Comparison of ENCODE assay signal across 9 cellular contexts in genomic region chr7:45088146-45088701, GRCh38. TPM values are rescaled to one million over a fixed set of nuclear protein-coding genes. Genes with fewer than 3 reads are reported as not detected.
A peak's percentile ranks its signal among the peaks of the same experiment; 100 is the strongest.
DNase-seq lines count a peak whose midpoint lies in the region; ATAC-seq, FAIRE-seq and TF ChIP-seq lines count a peak whose summit lies in the region.
"Had no signal": no experiment of that assay in that cellular context is flagged by ENCODE, and none has a peak within 500 bp of the region (broad histone marks: within the 10 kb centered on the region; RNA-seq: fewer than 3 reads in every experiment).

No MANE protein-coding gene starts in this region.

- H3K27me3 Mint-ChIP-seq in astrocyte (ENCODE audit: low read depth, unreplicated experiment) (no peaks in the 10 kb centered on the region), immature natural killer cell (ENCODE audit: low read depth in 3 of 3) (peaks cover 4 to 12% (median 12%) of the 10 kb centered on the region in 3 donors)

- peak overlapping the region; percentile 47 for H2AFZ ChIP-seq in astrocyte (ENCODE audit: low read depth, low read length)

- FAIRE-seq in astrocyte (lab: Jason Lieb, UNC) = no peak
- FAIRE-seq: bronchial epithelial cell had no signal

- H3K4me2 ChIP-seq in astrocyte (ENCODE audit: low read length) = peak overlapping the region; percentile 92

- H3K4me1 Mint-ChIP-seq in astrocyte (ENCODE audit: low read depth, unreplicated experiment) (peaks cover 9% of the 10 kb centered on the region), immature natural killer cell (peaks cover 7 to 10% of the 10 kb centered on the region in 2 donors)
- peaks cover 9% of the 10 kb centered on the region for H3K4me1 Mint-ChIP-seq in stimulated activated effector memory CD8-positive, alpha-beta T cell treated with anti-CD3 and anti-CD28 coated beads, Interleukin-12 subunit alpha, Interleukin-12 subunit beta, amount 100 ng/mL, for 72 hours

- H3K36me3 Mint-ChIP-seq in astrocyte (ENCODE audit: low read depth, unreplicated experiment) (peaks cover 2% of the 10 kb centered on the region), immature natural killer cell (no peaks in the 10 kb centered on the region)
- H3K36me3 Mint-ChIP-seq in stimulated activated effector memory CD8-positive, alpha-beta T cell treated with anti-CD3 and anti-CD28 coated beads, Interleukin-12 subunit alpha, Interleukin-12 subunit beta, amount 100 ng/mL, for 72 hours = peaks cover 6% of the 10 kb centered on the region

- no peaks in the 10 kb centered on the region for H3K79me2 ChIP-seq in astrocyte (ENCODE audit: insufficient read depth, low read length)

- H3K9ac ChIP-seq in HUES6 (ENCODE audit: low read length) (no peak overlapping the region), astrocyte (ENCODE audit: low read length) (peak overlapping the region; percentile 64)

- peaks cover 14% of the 10 kb centered on the region for H3K27me3 ChIP-seq in HUES6 (ENCODE audit: control insufficient read depth, insufficient read depth, low read length)
- no peaks in the 10 kb centered on the region for H3K27me3 ChIP-seq in astrocyte (ENCODE audit: insufficient read depth, low read length)

- H3K9me3 Mint-ChIP-seq in astrocyte (ENCODE audit: unreplicated experiment) (no peaks in the 10 kb centered on the region), immature natural killer cell (peaks cover 0 to 4% (median 0%) of the 10 kb centered on the region in 6 donors)
- no peaks in the 10 kb centered on the region for H3K9me3 Mint-ChIP-seq in stimulated activated effector memory CD8-positive, alpha-beta T cell treated with anti-CD3 and anti-CD28 coated beads, Interleukin-12 subunit alpha, Interleukin-12 subunit beta, amount 100 ng/mL, for 72 hours

- H3K4me3 Mint-ChIP-seq in astrocyte (ENCODE audit: unreplicated experiment) = peak overlapping the region; percentile 73
- peak overlapping the region in 4 of 5 donors; percentile 35 to 56 (median 48) for H3K4me3 Mint-ChIP-seq in immature natural killer cell
- peak overlapping the region; percentile 77 for H3K4me3 Mint-ChIP-seq in stimulated activated effector memory CD8-positive, alpha-beta T cell treated with anti-CD3 and anti-CD28 coated beads, Interleukin-12 subunit alpha, Interleukin-12 subunit beta, amount 100 ng/mL, for 72 hours

- ATAC-seq in stimulated activated effector memory CD8-positive, alpha-beta T cell treated with anti-CD3 and anti-CD28 coated beads, Interleukin-12 subunit alpha, Interleukin-12 subunit beta, amount 100 ng/mL, for 72 hours = no peak
- ATAC-seq in GM18868 (IDR thresholded peaks at IDR 0.05; ENCODE audit: unreplicated experiment) = no peak
- no peak for ATAC-seq in GM21619 (IDR thresholded peaks at IDR 0.05; ENCODE audit: unreplicated experiment)

- H3K4me3 ChIP-seq in HUES6 (ENCODE audit: low read depth, low read length) = peak overlapping the region; percentile 75
- peak overlapping the region; percentile 50 for H3K4me3 ChIP-seq in astrocyte (ENCODE audit: insufficient read depth, low read depth, low read length)

- peaks cover 7% of the 10 kb centered on the region for H4K20me1 ChIP-seq in astrocyte (ENCODE audit: insufficient read depth, low read length)

- no peak overlapping the region for H3K27ac Mint-ChIP-seq in astrocyte (ENCODE audit: unreplicated experiment)
- no peak overlapping the region for H3K27ac Mint-ChIP-seq in immature natural killer cell
- H3K27ac Mint-ChIP-seq in stimulated activated effector memory CD8-positive, alpha-beta T cell treated with anti-CD3 and anti-CD28 coated beads, Interleukin-12 subunit alpha, Interleukin-12 subunit beta, amount 100 ng/mL, for 72 hours = no peak overlapping the region

- DNase-seq in astrocyte (ENCODE audit: low read depth) = no peak
- DNase-seq in immature natural killer cell = no peak
- no peak for DNase-seq in stimulated activated effector memory CD8-positive, alpha-beta T cell treated with anti-CD3 and anti-CD28 coated beads, Interleukin-12 subunit alpha, Interleukin-12 subunit beta, amount 100 ng/mL, for 72 hours (ENCODE audit: low spot score in 2 of 2)
- no peak for DNase-seq in cerebellar nuclear complex (lab: John Stamatoyannopoulos, UW)
- no peak for DNase-seq in HuH-7.5 (ENCODE audit: low spot score)

- H3K9me3 ChIP-seq in HUES6 (ENCODE audit: control insufficient read depth, insufficient read depth, low read depth, low read length) = no peaks in the 10 kb centered on the region
- no peaks in the 10 kb centered on the region for H3K9me3 ChIP-seq in astrocyte (ENCODE audit: insufficient read depth, low read depth, low read length)

- peaks cover 16% of the 10 kb centered on the region for H3K4me1 ChIP-seq in HUES6 (ENCODE audit: control insufficient read depth, insufficient read depth, low read length)
- H3K4me1 ChIP-seq in astrocyte (ENCODE audit: insufficient read depth, low read length) = peaks cover 6% of the 10 kb centered on the region

- TF ChIP-seq CTCF in astrocyte (IDR thresholded peaks at IDR 0.05; ENCODE audit: insufficient read depth, low read depth, low read length) = no peak

- no peaks in the 10 kb centered on the region for H3K36me3 ChIP-seq in HUES6 (ENCODE audit: control insufficient read depth, insufficient read depth, low read length)
- H3K36me3 ChIP-seq in astrocyte (ENCODE audit: insufficient read depth, low read length) = no peaks in the 10 kb centered on the region

- H3K27ac ChIP-seq in HUES6 (ENCODE audit: low read depth, low read length) (no peak overlapping the region), astrocyte (ENCODE audit: low read depth, low read length) (no peak overlapping the region)

RNA-seq across cellular contexts. Expression of gene NACAD, which starts 0.5 kb away (rescaled TPM):
- 18.3 and 21.6 TPM in 2 replicates for total RNA-seq in astrocyte
- polyA plus RNA-seq in immature natural killer cell = under 1 TPM in 2 of 3 donors, not detected in 1; 0.26 to 0.65 TPM

RNA-seq across cellular contexts. Expression of gene TBRG4, which starts 23.3 kb away (rescaled TPM):
- total RNA-seq in astrocyte = 55.2 and 65.2 TPM in 2 replicates
- polyA plus RNA-seq in immature natural killer cell = 10 to 100 TPM; 39.5 to 56.9 (median 52.2) TPM
